In genomic region chr18:22899421-22899820, GRCh38 we compare ENCODE assay signal across 17 cellular contexts. TPM values are rescaled to one million over a fixed set of nuclear protein-coding genes. Genes with fewer than 3 reads are reported as not detected.
DNase-seq lines count a peak whose midpoint lies in the region; ATAC-seq and TF ChIP-seq lines count a peak whose summit lies in the region.
"Had no signal": no experiment of that assay in that cellular context is flagged by ENCODE, and none has a peak within 500 bp of the region (broad histone marks: within the 10 kb centered on the region; RNA-seq: fewer than 3 reads in every experiment).

No MANE protein-coding gene starts in this region.

- in situ Hi-C loops in mammary epithelial cell (cut with MboI; ENCODE audit: low sequenced_read_pairs in 2 of 2), result no loop called here

- H3K36me3 Mint-ChIP-seq in MCF 10A (ENCODE audit: insufficient read depth, unreplicated experiment), result no peaks in the 10 kb centered on the region
- H3K36me3 Mint-ChIP-seq: CD8-positive, alpha-beta T cell had no signal

- H3K4me1 ChIP-seq in mammary epithelial cell (ENCODE audit: insufficient read depth, low read length), result no peaks in the 10 kb centered on the region
- H3K4me1 ChIP-seq: A549; BLaER1 treated with 17β-estradiol and CSF1 and Interleukin-3, amounts not matched to agents 10 nM and 100 nM; Caco-2 had no signal

- no peaks in the 10 kb centered on the region for H3K4me1 Mint-ChIP-seq in MCF 10A (ENCODE audit: insufficient read depth, unreplicated experiment)
- H3K4me1 Mint-ChIP-seq: B cell had no signal

- no peaks in the 10 kb centered on the region for H3K9me3 Mint-ChIP-seq in MCF 10A (ENCODE audit: unreplicated experiment)

- no peak overlapping the region for H3K4me2 ChIP-seq in mammary epithelial cell (ENCODE audit: insufficient read depth, low read depth, low read length)
- H3K4me2 ChIP-seq: A549; BLaER1 treated with 17β-estradiol and CSF1 and Interleukin-3, amounts not matched to agents 10 nM and 100 nM had no signal

- H3K27me3 ChIP-seq in mammary epithelial cell (ENCODE audit: insufficient read depth, low read length), result no peaks in the 10 kb centered on the region
- H3K27me3 ChIP-seq: BLaER1 treated with 17β-estradiol and CSF1 and Interleukin-3, amounts not matched to agents 10 nM and 100 nM had no signal

- H3K27ac ChIP-seq in mammary epithelial cell (ENCODE audit: insufficient read depth, low read depth, low read length), result no peak overlapping the region
- H3K27ac ChIP-seq: 22Rv1; A549; BLaER1 treated with 17β-estradiol and CSF1 and Interleukin-3, amounts not matched to agents 10 nM and 100 nM; C4-2B had no signal

- H4K20me1 ChIP-seq in mammary epithelial cell (ENCODE audit: insufficient read depth, low read length), result no peaks in the 10 kb centered on the region
- H4K20me1 ChIP-seq: BLaER1 treated with 17β-estradiol and CSF1 and Interleukin-3, amounts not matched to agents 10 nM and 100 nM had no signal

- intact Hi-C loops in MCF 10A (cut with micrococcal nuclease) (no loop called here), mammary epithelial cell (cut with micrococcal nuclease) (no loop called here)

- ATAC-seq in HG02981 (IDR thresholded peaks at IDR 0.05; ENCODE audit: unreplicated experiment) (no peak), HG03457 (IDR thresholded peaks at IDR 0.05; ENCODE audit: unreplicated experiment) (no peak)
- ATAC-seq: A549; CD8-positive, alpha-beta T cell had no signal

- no peak overlapping the region for H3K4me3 ChIP-seq in mammary epithelial cell (replicated peaks in 1 of 3; ENCODE audit: insufficient read depth in 1 of 3, low read depth in 2 of 3, low read length in 3 of 3)
- no peak overlapping the region for H3K4me3 ChIP-seq in epithelial cell of esophagus (ENCODE audit: low read length)
- H3K4me3 ChIP-seq: A549; BLaER1 treated with 17β-estradiol and CSF1 and Interleukin-3, amounts not matched to agents 10 nM and 100 nM had no signal

- H3K4me3 Mint-ChIP-seq in MCF 10A (ENCODE audit: unreplicated experiment), result no peak overlapping the region
- H3K4me3 Mint-ChIP-seq: B cell; CD4-positive, alpha-beta T cell; CD8-positive, alpha-beta T cell had no signal

- no peaks in the 10 kb centered on the region for H3K27me3 Mint-ChIP-seq in MCF 10A (ENCODE audit: insufficient read depth, unreplicated experiment)
- H3K27me3 Mint-ChIP-seq: B cell had no signal

- dilution Hi-C loops in mammary epithelial cell (cut with HindIII; ENCODE audit: low sequenced_read_pairs), result no loop called here

- no peaks in the 10 kb centered on the region for H3K36me3 ChIP-seq in mammary epithelial cell (ENCODE audit: insufficient read depth, low read length)

- H3K9ac ChIP-seq in mammary epithelial cell (ENCODE audit: insufficient read depth, low read length), result no peak overlapping the region
- H3K9ac ChIP-seq: BLaER1 treated with 17β-estradiol and CSF1 and Interleukin-3, amounts not matched to agents 10 nM and 100 nM had no signal

- BruUV-seq in MCF 10A (replicated peaks; lab: Mats Ljungman, UMichigan) (no TSS peak), mammary epithelial cell (replicated peaks; lab: Mats Ljungman, UMichigan) (no TSS peak)

- no peaks in the 10 kb centered on the region for H3K79me2 ChIP-seq in mammary epithelial cell (ENCODE audit: insufficient read depth, low read length)

- CTCF ChIA-PET in MCF 10A (lab: Yijun Ruan, JAX) (interaction anchor here (1.0 kb wide), 1 partner anchor 30 kb away, joined by 5 read pairs; no protein-coding TSS in a partner anchor), mammary epithelial cell (lab: Charles Lee; ENCODE audit: low non-redundant PET) (no interaction called here)

- peaks cover 3% of the 10 kb centered on the region for H3K9me3 ChIP-seq in mammary epithelial cell (replicated peaks; ENCODE audit: insufficient read depth, low read length)
- H3K9me3 ChIP-seq: A549 had no signal

- no peak overlapping the region for H3K27ac Mint-ChIP-seq in MCF 10A (ENCODE audit: low read depth, unreplicated experiment)
- H3K27ac Mint-ChIP-seq: B cell; CD4-positive, alpha-beta T cell; CD8-positive, alpha-beta T cell had no signal

- POLR2A ChIA-PET in MCF 10A (lab: Yijun Ruan, JAX), result interaction anchor here (0.7 to 1.7 kb wide), 7 partner anchors 33 to 110 kb away, joined by 3 to 7 read pairs (median 3); partner anchors contain the start of gene RBBP8

- TF ChIP-seq CTCF in MCF 10A (IDR thresholded peaks at IDR 0.05; ENCODE audit: unreplicated experiment), result no peak
- TF ChIP-seq CTCF in mammary epithelial cell (conservative IDR thresholded peaks at IDR 0.05 in 1 of 2, IDR thresholded peaks at IDR 0.05 in 1 of 2; ENCODE audit: extremely low read depth in 1 of 2, insufficient read depth in 1 of 2, low read depth in 1 of 2, low read length in 2 of 2), result no peak
- no peak for TF ChIP-seq CTCF in epithelial cell of esophagus (IDR thresholded peaks at IDR 0.05; ENCODE audit: insufficient read depth, low read depth, low read length, missing control alignments)

- H2AFZ ChIP-seq in mammary epithelial cell (ENCODE audit: low read depth, low read length), result no peak overlapping the region

- peak; percentile 1 for DNase-seq in MCF 10A (ENCODE audit: unreplicated experiment)
- no peak for DNase-seq in mammary epithelial cell
- DNase-seq in epithelial cell of esophagus (ENCODE audit: low read depth), result peak; percentile 76
- DNase-seq: AML-193; Caco-2; Calu3; CD4-positive, alpha-beta T cell; CD8-positive, alpha-beta T cell; DMS79 treated with DMSO at 0.1 percent for 48 hours; GF-D8 had no signal

RNA-seq across cellular contexts. Expression of gene RBBP8, which starts 33.7 kb away (rescaled TPM):
- total RNA-seq in MCF 10A (2022) (42.0 and 59.7 TPM in 2 replicates), mammary epithelial cell (100 to 1,000 TPM; 165 to 692 TPM)
- polyA plus RNA-seq in mammary epithelial cell, result 91.8 TPM
- polyA minus RNA-seq in mammary epithelial cell, result 59.2 TPM
